5 cellular contexts compared by ENCODE assay signal in the genomic region with DNA sequence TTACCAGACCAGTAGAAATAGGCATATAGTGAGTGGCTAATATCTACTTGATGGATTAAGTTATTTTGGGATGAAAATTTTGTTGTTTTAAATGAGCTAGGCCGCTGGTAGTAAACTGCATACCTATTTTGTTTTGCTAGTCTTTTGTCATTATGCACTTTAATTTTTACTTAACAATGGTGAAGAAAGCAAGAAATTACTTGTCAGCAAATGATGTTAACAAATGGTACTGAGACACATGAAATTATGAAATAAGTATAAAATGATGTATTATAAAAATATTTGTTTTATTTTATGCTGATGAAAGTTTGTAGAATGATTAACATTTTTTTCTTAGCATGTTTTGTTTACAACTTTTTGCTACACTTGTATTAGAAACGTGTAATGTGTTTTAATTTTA.
"Had no signal": no experiment of that assay in that cellular context is flagged by ENCODE, and none has a peak within 500 bp of the region (broad histone marks: within the 10 kb centered on the region; RNA-seq: fewer than 3 reads in every experiment).

No MANE protein-coding gene starts in this region.

- FAIRE-seq: HTR-8/SVneo had no signal

- H3K27ac ChIP-seq: HL-60 had no signal

- DNase-seq: IMR-90, KBM-7, KG1 had no signal
